8 cellular contexts compared by ENCODE assay signal in the genomic region with DNA sequence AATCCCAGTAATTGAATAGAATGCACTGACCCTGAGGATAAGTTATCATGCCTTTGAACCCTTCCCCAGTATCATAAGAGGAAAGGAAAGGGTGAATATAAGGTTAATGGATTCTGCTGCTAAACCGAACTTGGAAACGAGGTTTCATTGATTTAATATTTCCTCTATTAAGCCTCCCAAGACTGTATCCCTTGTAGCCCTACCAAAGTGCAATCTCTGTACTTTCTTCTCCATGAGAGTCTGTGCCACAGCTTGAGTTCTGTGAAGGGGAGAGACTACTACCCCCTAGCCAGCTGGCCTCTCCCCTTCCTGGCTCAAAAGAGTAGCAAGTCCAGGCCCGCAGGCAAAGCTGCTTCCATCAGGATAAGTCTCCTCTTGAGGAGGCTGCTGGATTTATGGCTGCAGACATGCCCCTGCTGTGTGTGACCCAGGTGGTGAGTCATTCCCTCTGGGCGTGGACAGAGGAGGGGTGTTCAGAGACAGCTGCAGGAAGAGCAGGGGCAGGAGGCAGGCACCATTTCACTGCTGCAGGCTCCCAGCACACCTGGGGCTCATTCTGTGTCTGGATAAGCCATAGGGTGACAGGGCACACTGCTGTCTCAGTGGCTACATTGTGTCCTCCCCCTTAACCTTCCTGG. TPM values are rescaled to one million over a fixed set of nuclear protein-coding genes. Genes with fewer than 3 reads are reported as not detected.
DNase-seq lines count a peak whose midpoint lies in the region; ATAC-seq and TF ChIP-seq lines count a peak whose summit lies in the region.

No MANE protein-coding gene starts in this region.

- H3K4me3 ChIP-seq in Peyer's patch (no peak overlapping the region), astrocyte of the spinal cord (ENCODE audit: low read depth, low read length) (no peak overlapping the region)

- no peaks in the 10 kb centered on the region for H3K27me3 ChIP-seq in Peyer's patch

- no peaks in the 10 kb centered on the region for H3K9me3 ChIP-seq in Peyer's patch

- in situ Hi-C loops in astrocyte of the spinal cord (cut with HindIII; ENCODE audit: low sequenced_read_pairs): no loop called here

- no peak for TF ChIP-seq POLR2A in Peyer's patch (IDR thresholded peaks at IDR 0.05)
- no peak for TF ChIP-seq POLR2A in GM18505 (IDR thresholded peaks at IDR 0.05; ENCODE audit: borderline replicate concordance, extremely low read depth, insufficient read depth, insufficient read length)

- no peaks in the 10 kb centered on the region for H3K36me3 ChIP-seq in Peyer's patch

- TF ChIP-seq CTCF in Peyer's patch (IDR thresholded peaks at IDR 0.05): no peak
- TF ChIP-seq CTCF in astrocyte of the spinal cord (IDR thresholded peaks at IDR 0.05; ENCODE audit: low read depth, low read length): no peak

- H3K4me1 ChIP-seq in Peyer's patch: peaks cover 0 to 23% (median 0%) of the 10 kb centered on the region in 4 donors

- ATAC-seq in GM18505 (IDR thresholded peaks at IDR 0.05; ENCODE audit: unreplicated experiment): no peak

- DNase-seq in ELR (ENCODE audit: low read depth) (peak; percentile 94), Kasumi-1 (lab: John Stamatoyannopoulos, UW) (peak; percentile 0 to 2), Peyer's patch (peak; percentile 25 to 89 (median 84)), astrocyte of the spinal cord (ENCODE audit: low read depth, low spot score) (peak; percentile 95), islet precursor cell (peak; percentile 100), SKM-1 treated with dmso at 0.1 percent for 144 hours (lab: John Stamatoyannopoulos, UW; ENCODE audit: unreplicated experiment) (no peak)
- peak; percentile 7 to 9 for DNase-seq in stimulated activated CD4-positive, alpha-beta T cell treated with anti-CD3 and anti-CD28 coated beads, Interleukin-4, amount 100 ng/mL, for 48 hours (ENCODE audit: low read depth in 2 of 2)

- H3K27ac ChIP-seq in Peyer's patch: peak overlapping the region in 2 of 4 donors; percentile 46 to 68

RNA-seq across cellular contexts. Expression of gene TOM1L2, which starts 58.4 kb away (rescaled TPM):
- 10 to 100 TPM; 49.5 to 74.8 (median 62.7) TPM for total RNA-seq in Peyer's patch

RNA-seq across cellular contexts. Expression of gene DRC3, which starts 58.8 kb away (rescaled TPM):
- 1 to 10 TPM in 2 of 4 donors, under 1 TPM in 1, not detected in 1; 0.57 to 6.3 (median 5.8) TPM for total RNA-seq in Peyer's patch
